ENCODE assay signal across 19 cellular contexts in the genomic region with DNA sequence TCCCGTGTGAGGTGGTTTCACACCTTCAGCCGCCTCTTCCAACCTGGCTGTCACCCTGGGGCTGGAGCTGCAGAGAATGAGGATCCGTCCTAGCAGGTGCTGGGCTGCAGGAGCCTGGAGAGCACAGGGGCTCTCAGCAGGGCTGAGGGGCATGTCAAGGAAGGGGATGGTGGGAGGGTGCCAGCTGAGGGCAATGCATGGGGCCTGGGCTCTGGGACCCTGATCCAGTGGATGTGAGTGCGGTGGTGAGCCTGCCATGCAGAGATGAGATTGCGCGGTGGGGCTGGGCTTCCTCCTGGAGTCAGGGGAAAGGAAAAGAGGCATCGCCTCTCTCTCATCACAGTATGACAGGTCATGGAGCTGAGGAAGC. TPM values are rescaled to one million over a fixed set of nuclear protein-coding genes. Genes with fewer than 3 reads are reported as not detected.
A peak's percentile ranks its signal among the peaks of the same experiment; 100 is the strongest.
DNase-seq lines count a peak whose midpoint lies in the region; ATAC-seq and TF ChIP-seq lines count a peak whose summit lies in the region.
"Had no signal": no experiment of that assay in that cellular context is flagged by ENCODE, and none has a peak within 500 bp of the region (broad histone marks: within the 10 kb centered on the region; RNA-seq: fewer than 3 reads in every experiment).

No MANE protein-coding gene starts in this region.

- TF ChIP-seq POLR2A in uterus (IDR thresholded peaks at IDR 0.05) = no peak

- H3K9me3 ChIP-seq in CD8-positive, alpha-beta memory T cell (ENCODE audit: low read length) = no peaks in the 10 kb centered on the region
- H3K9me3 ChIP-seq in uterus = no peaks in the 10 kb centered on the region
- H3K9me3 ChIP-seq: Peyer's patch had no signal

- H3K36me3 Mint-ChIP-seq in CD8-positive, alpha-beta memory T cell = peaks cover 0 to 49% (median 14%) of the 10 kb centered on the region in 3 donors

- TF ChIP-seq CTCF in uterus (IDR thresholded peaks at IDR 0.05) = no peak

- peaks cover 0 to 9% (median 8%) of the 10 kb centered on the region in 3 donors for H3K4me1 Mint-ChIP-seq in CD8-positive, alpha-beta memory T cell

- H3K27me3 ChIP-seq in CD8-positive, alpha-beta memory T cell (ENCODE audit: insufficient read depth, low read length, poor library complexity, severe bottlenecking) = no peaks in the 10 kb centered on the region
- H3K27me3 ChIP-seq in uterus = no peaks in the 10 kb centered on the region
- H3K27me3 ChIP-seq: Peyer's patch had no signal

- H3K27ac ChIP-seq in CD8-positive, alpha-beta memory T cell (ENCODE audit: low read depth, low read length) = no peak overlapping the region
- peak overlapping the region; percentile 50 for H3K27ac ChIP-seq in angular gyrus (ENCODE audit: low read depth, low read length)
- H3K27ac ChIP-seq in uterus = peak overlapping the region in 1 of 2 donors; percentile 67
- H3K27ac ChIP-seq: KMS-11 had no signal

- POLR2A ChIA-PET in CD8-positive, alpha-beta memory T cell (lab: Charles Lee) = no interaction called here

- no peaks in the 10 kb centered on the region for H3K4me1 ChIP-seq in CD8-positive, alpha-beta memory T cell (ENCODE audit: insufficient read depth, low read length)
- H3K4me1 ChIP-seq in uterus = peaks cover 0 to 13% of the 10 kb centered on the region in 2 donors

- ATAC-seq in stimulated activated naive CD8-positive, alpha-beta T cell treated with anti-CD3 and anti-CD28 coated beads, Interleukin-15, Interleukin-2, amounts not matched to agents 100 U/mL and 50 U/mL, for 24 hours = peak; percentile 28
- ATAC-seq in HG02571 (IDR thresholded peaks at IDR 0.05; ENCODE audit: unreplicated experiment) (no peak), HG03432 (IDR thresholded peaks at IDR 0.05; ENCODE audit: unreplicated experiment) (no peak)
- ATAC-seq: activated naive CD4-positive, alpha-beta T cell treated with anti-CD3 and anti-CD28 coated beads, Interleukin-2, amount 50 U/mL, for 72 hours had no signal

- no peak overlapping the region for H3K4me3 Mint-ChIP-seq in CD8-positive, alpha-beta memory T cell
- H3K4me3 Mint-ChIP-seq: nephron had no signal

- DNase-seq in CD8-positive, alpha-beta memory T cell = no peak
- DNase-seq in islet precursor cell (peak; percentile 52), RPMI8226 (no peak), uterus (no peak)
- no peak for DNase-seq in stimulated activated naive CD8-positive, alpha-beta T cell treated with anti-CD3 and anti-CD28 coated beads, Interleukin-15, Interleukin-2, amounts not matched to agents 100 U/mL and 50 U/mL, for 24 hours
- DNase-seq: activated CD4-positive, alpha-beta T cell treated with anti-CD3 and anti-CD28 coated beads, Interleukin-2, amount 50 U/mL, for 4 hours; activated T-cell treated with anti-CD3 and anti-CD28 coated beads, Interleukin-2, amount 50 U/mL, for 1 hour; hippocampal formation; kidney glomerular epithelial cell; NCI-H1048; NCI-H526 treated with DMSO at 0.1 percent for 48 hours; stimulated activated naive CD4-positive, alpha-beta T cell treated with Interleukin-2 at 50 U/mL for 16 hours had no signal

- peaks cover 18% of the 10 kb centered on the region for H3K36me3 ChIP-seq in CD8-positive, alpha-beta memory T cell (ENCODE audit: insufficient read depth, low read length)
- no peaks in the 10 kb centered on the region for H3K36me3 ChIP-seq in uterus

- no peaks in the 10 kb centered on the region for H3K9me3 Mint-ChIP-seq in CD8-positive, alpha-beta memory T cell
- H3K9me3 Mint-ChIP-seq: activated naive CD4-positive, alpha-beta T cell treated with anti-CD3 and anti-CD28 coated beads, Interleukin-2, amount 50 U/mL, for 72 hours; nephron had no signal

- no peaks in the 10 kb centered on the region for H3K27me3 Mint-ChIP-seq in CD8-positive, alpha-beta memory T cell

- intact Hi-C loops in uterus (cut with DNase I; ENCODE audit: low total_unique reads) = no loop called here

- H3K4me3 ChIP-seq in CD8-positive, alpha-beta memory T cell (ENCODE audit: low read length) = no peak overlapping the region
- no peak overlapping the region for H3K4me3 ChIP-seq in uterus
- H3K4me3 ChIP-seq: Peyer's patch had no signal

- H3K27ac Mint-ChIP-seq in CD8-positive, alpha-beta memory T cell = peak overlapping the region in 6 of 8 donors; percentile 47 to 86 (median 64)

- CTCF ChIA-PET in CD8-positive, alpha-beta memory T cell (lab: Charles Lee) = interaction anchor here (1.0 to 1.1 kb wide), 2 partner anchors 59 to 228 kb away, joined by 3 read pairs; no protein-coding TSS in a partner anchor

RNA-seq across cellular contexts. Expression of a gene that starts 31.5 kb away (rescaled TPM):
- 10 to 100 TPM; 66.7 to 67.1 TPM for total RNA-seq in CD8-positive, alpha-beta memory T cell
- polyA plus RNA-seq in CD8-positive, alpha-beta memory T cell = 26.9 TPM
- total RNA-seq in uterus = 10 to 100 TPM; 40.0 to 68.1 (median 63.5) TPM
